Comparison of ENCODE assay signal across 25 cellular contexts in the genomic region with DNA sequence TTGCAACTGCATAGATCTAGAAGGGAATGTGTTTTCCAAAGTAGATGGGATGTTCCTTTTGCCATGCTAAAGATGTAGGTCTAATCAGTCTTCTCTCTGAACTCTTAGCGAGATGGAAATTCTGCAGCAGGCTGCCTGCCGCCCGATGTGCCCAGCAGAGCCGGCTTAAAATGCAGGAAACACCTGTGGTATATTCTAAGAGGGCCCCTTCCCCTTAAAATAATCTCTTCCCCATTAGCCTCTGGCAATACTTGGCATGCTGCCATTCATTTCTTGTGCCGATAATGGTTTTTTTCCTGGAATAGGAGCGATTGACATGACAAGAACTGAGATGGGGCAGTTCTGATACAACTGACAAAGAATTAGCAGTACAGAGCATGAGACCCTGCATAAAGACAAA. TPM values are rescaled to one million over a fixed set of nuclear protein-coding genes. Genes with fewer than 3 reads are reported as not detected.
"Had no signal": no experiment of that assay in that cellular context is flagged by ENCODE, and none has a peak within 500 bp of the region (broad histone marks: within the 10 kb centered on the region; RNA-seq: fewer than 3 reads in every experiment).

No MANE protein-coding gene starts in this region.

- DNase-seq: activated CD4-positive, alpha-beta T cell treated with anti-CD3 and anti-CD28 coated beads, Interleukin-2, amount 50 U/mL, for 4 hours; activated CD8-positive, alpha-beta memory T cell treated with anti-CD3 and anti-CD28 coated beads, Interleukin-2, amount 50 U/mL, for 48 hours; activated naive CD4-positive, alpha-beta T cell; activated naive CD8-positive, alpha-beta T cell treated with anti-CD3 and anti-CD28 coated beads for 36 hours; activated T-cell treated with anti-CD3 and anti-CD28 coated beads, Interleukin-2, amount 50 U/mL, for 4 hours; central memory CD4-positive, alpha-beta T cell; effector memory CD4-positive, alpha-beta T cell; heart left ventricle; islet precursor cell; left cardiac atrium; ovary; psoas muscle; stimulated activated CD4-positive, alpha-beta T cell treated with anti-CD3 and anti-CD28 coated beads, Interleukin-4, amount 100 ng/mL, for 4 hours; stimulated activated naive CD8-positive, alpha-beta T cell treated with anti-CD3 and anti-CD28 coated beads, Interleukin-15, Interleukin-2, amounts not matched to agents 100 U/mL and 50 U/mL, for 24 hours had no signal

- H3K4me1 Mint-ChIP-seq: activated naive CD8-positive, alpha-beta T cell treated with anti-CD3 and anti-CD28 coated beads for 36 hours had no signal

- H3K27ac Mint-ChIP-seq: activated naive CD8-positive, alpha-beta T cell treated with anti-CD3 and anti-CD28 coated beads for 36 hours; activated T-helper 2 cell treated with anti-CD3 and anti-CD28 coated beads, Interferon-gamma antibody, Interleukin-2, Interleukin-4, amounts not matched to agents 10 μg/mL and 5 μg/mL and 100 μg/mL, durations not matched to agents 14 hours and 24 hours and 36 hours; nephron; WTC11 had no signal

- H3K9me3 Mint-ChIP-seq: activated naive CD8-positive, alpha-beta T cell treated with anti-CD3 and anti-CD28 coated beads for 36 hours; activated T-cell treated with anti-CD3 and anti-CD28 coated beads, Interleukin-2, amount 50 U/mL, for 4 hours; activated T-helper 2 cell treated with anti-CD3 and anti-CD28 coated beads, Interferon-gamma antibody, Interleukin-2, Interleukin-4, amounts not matched to agents 10 μg/mL and 5 μg/mL and 100 μg/mL, durations not matched to agents 14 hours and 24 hours and 36 hours; nephron; WTC11 had no signal

- H3K27ac ChIP-seq: heart left ventricle, neutrophil, ovary, psoas muscle, right atrium auricular region, upper lobe of left lung had no signal

- H3K9me3 ChIP-seq: heart left ventricle, neutrophil, ovary, psoas muscle, right atrium auricular region, upper lobe of left lung had no signal

- H3K4me3 ChIP-seq: heart left ventricle, ovary, psoas muscle, right atrium auricular region, upper lobe of left lung had no signal

- H3K36me3 ChIP-seq: heart left ventricle, neutrophil, ovary, right atrium auricular region, upper lobe of left lung had no signal

- H3K4me3 Mint-ChIP-seq: activated naive CD8-positive, alpha-beta T cell treated with anti-CD3 and anti-CD28 coated beads for 36 hours; activated T-cell treated with anti-CD3 and anti-CD28 coated beads, Interleukin-2, amount 50 U/mL, for 4 hours; nephron; WTC11 had no signal

- H3K4me1 ChIP-seq: psoas muscle, right atrium auricular region, upper lobe of left lung had no signal

- H3K27me3 ChIP-seq: ovary, upper lobe of left lung had no signal

- H3K36me3 Mint-ChIP-seq: activated naive CD8-positive, alpha-beta T cell treated with anti-CD3 and anti-CD28 coated beads for 36 hours; WTC11 had no signal

RNA-seq across cellular contexts. Expression of gene NTF3, which starts 29.9 kb away (rescaled TPM):
- total RNA-seq: activated CD8-positive, alpha-beta memory T cell treated with anti-CD3 and anti-CD28 coated beads for 36 hours; activated naive CD8-positive, alpha-beta T cell treated with anti-CD3 and anti-CD28 coated beads for 36 hours; activated T-cell treated with anti-CD3 and anti-CD28 coated beads, Interleukin-2, amount 50 U/mL, for 4 hours; activated T-helper 2 cell treated with anti-CD3 and anti-CD28 coated beads, Interferon-gamma antibody, Interleukin-2, Interleukin-4, amounts not matched to agents 10 μg/mL and 5 μg/mL and 100 μg/mL, durations not matched to agents 14 hours and 24 hours and 36 hours; dermis microvascular lymphatic vessel endothelial cell; mononuclear cell; subcutaneous adipose tissue; T-helper 2 cell treated with Interferon-gamma antibody and Interleukin-4, amounts not matched to agents 100 ng/mL and 5 ng/mL, for 36 hours had no signal
